In the genomic region with DNA sequence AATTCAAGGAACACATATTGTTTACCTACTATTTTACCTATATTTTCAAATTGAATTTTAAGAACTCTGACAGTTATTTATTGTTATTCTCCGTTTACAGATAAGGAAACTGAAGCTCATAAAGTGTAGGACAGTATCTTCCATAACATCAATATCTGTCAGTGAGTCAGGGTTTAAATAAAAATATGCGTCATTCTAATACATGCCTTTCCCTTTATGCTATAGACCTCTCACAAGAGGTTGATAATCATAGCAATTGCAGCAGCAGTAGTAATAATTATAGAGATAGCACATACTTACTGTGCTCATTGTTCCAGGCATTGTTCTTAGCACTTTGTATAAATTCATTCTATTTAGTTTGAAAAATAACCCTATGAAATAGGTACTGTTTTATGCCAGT, we compare ENCODE assay signal across 27 cellular contexts.
"Had no signal": no experiment of that assay in that cellular context is flagged by ENCODE, and none has a peak within 500 bp of the region (broad histone marks: within the 10 kb centered on the region; RNA-seq: fewer than 3 reads in every experiment).

No MANE protein-coding gene starts in this region.

- H3K27ac ChIP-seq: lower lobe of right lung, pancreas, prostate gland, skin epidermis, stomach, testis, thyroid gland, transverse colon, upper lobe of left lung had no signal

- H3K4me3 ChIP-seq: lower lobe of right lung, pancreas, prostate gland, skin epidermis, stomach, testis, thyroid gland, transverse colon, upper lobe of left lung had no signal

- H3K36me3 ChIP-seq: lower lobe of right lung, pancreas, prostate gland, stomach, thyroid gland, transverse colon, upper lobe of left lung had no signal

- ATAC-seq: left cardiac atrium; left lobe of liver; lower lobe of right lung; naive thymus-derived CD8-positive, alpha-beta T cell; pancreas; right cardiac atrium; sciatic nerve; stimulated activated naive B cell treated with anti-CD40 and anti-IgM and Interleukin-4, amounts not matched to agents 10 μg/mL and 1 μg/mL and 100 μg/mL, for 72 hours; stimulated activated naive CD8-positive, alpha-beta T cell treated with anti-CD3 and anti-CD28 coated beads, Interleukin-15, Interleukin-2, amounts not matched to agents 100 U/mL and 50 U/mL, for 24 hours had no signal

- H3K4me1 ChIP-seq: lower lobe of right lung, pancreas, prostate gland, stomach, testis, thyroid gland, transverse colon, upper lobe of left lung had no signal

- H3K9me3 ChIP-seq: lower lobe of right lung, pancreas, prostate gland, stomach, testis, thyroid gland, transverse colon, upper lobe of left lung had no signal

- DNase-seq: hippocampal formation; kidney glomerular epithelial cell; left cardiac atrium; lower lobe of right lung; mammary epithelial cell; mesenchymal stem cell; naive thymus-derived CD8-positive, alpha-beta T cell; nucleus accumbens; pancreas; posterior cingulate gyrus; retina; right cardiac atrium; stimulated activated CD4-positive, alpha-beta T cell treated with anti-CD3 and anti-CD28 coated beads, Interleukin-12 subunit alpha, Interleukin-12 subunit beta, amount 100 ng/mL, for 4 hours; stimulated activated CD4-positive, alpha-beta T cell treated with anti-CD3 and anti-CD28 coated beads, Interleukin-15, amount 100 ng/mL, for 24 hours; stimulated activated CD4-positive, alpha-beta T cell treated with anti-CD3 and anti-CD28 coated beads, Interleukin-2, amount 100 ng/mL, for 24 hours; stimulated activated CD4-positive, alpha-beta T cell treated with anti-CD3 and anti-CD28 coated beads, Interleukin-4, amount 100 ng/mL, for 1 hour; stimulated activated naive B cell treated with anti-CD40 and anti-IgM and Interleukin-4, amounts not matched to agents 10 μg/mL and 1 μg/mL and 100 μg/mL, for 72 hours; stimulated activated naive CD8-positive, alpha-beta T cell treated with anti-CD3 and anti-CD28 coated beads, Interleukin-15, Interleukin-2, amounts not matched to agents 100 U/mL and 50 U/mL, for 24 hours; stomach; testis; thyroid gland; transverse colon; upper lobe of left lung had no signal

- H3K27me3 ChIP-seq: pancreas, stomach, testis, thyroid gland, transverse colon, upper lobe of left lung had no signal
